In genomic region chr2:220269421-220269820, GRCh38 we compare ENCODE assay signal across 27 cellular contexts.
DNase-seq lines count a peak whose midpoint lies in the region; ATAC-seq and TF ChIP-seq lines count a peak whose summit lies in the region.
"Had no signal": no experiment of that assay in that cellular context is flagged by ENCODE, and none has a peak within 500 bp of the region (broad histone marks: within the 10 kb centered on the region; RNA-seq: fewer than 3 reads in every experiment).

No MANE protein-coding gene starts in this region.

- no peak overlapping the region for H3K4me3 ChIP-seq in HEK293 (ENCODE audit: low read depth, low read length)
- H3K4me3 ChIP-seq in SK-N-MC = peak overlapping the region; percentile 62
- H3K4me3 ChIP-seq in neural progenitor cell = no peak overlapping the region
- H3K4me3 ChIP-seq: esophagus muscularis mucosa, K562, MG63, right atrium auricular region, tibial nerve had no signal

- peaks cover 3% of the 10 kb centered on the region for H3F3A ChIP-seq in neural progenitor cell (ENCODE audit: low read depth)

- no peaks in the 10 kb centered on the region for H3K27me3 ChIP-seq in neural progenitor cell
- H3K27me3 ChIP-seq: esophagus muscularis mucosa, MG63, right atrium auricular region, tibial nerve had no signal

- no peaks in the 10 kb centered on the region for H3K36me3 ChIP-seq in HEK293 (ENCODE audit: control insufficient read depth in 2 of 2, insufficient read depth in 1 of 2, low read length in 2 of 2)
- no peaks in the 10 kb centered on the region; the same call in 1 of the 2 replicates for H3K36me3 ChIP-seq in SK-N-MC (ENCODE audit: insufficient read depth, low read length)
- no peaks in the 10 kb centered on the region for H3K36me3 ChIP-seq in neural progenitor cell
- H3K36me3 ChIP-seq: esophagus muscularis mucosa, MG63, right atrium auricular region, tibial nerve had no signal

- no peak for ATAC-seq in GM21447 (IDR thresholded peaks at IDR 0.05; ENCODE audit: unreplicated experiment)
- ATAC-seq: activated naive CD8-positive, alpha-beta T cell treated with anti-CD3 and anti-CD28 coated beads, Interleukin-2, amount 50 U/mL, for 24 hours; HCT116; K562 had no signal

- peaks cover 2% of the 10 kb centered on the region for H3K9me3 Mint-ChIP-seq in neural progenitor cell
- H3K9me3 Mint-ChIP-seq: activated B cell treated with CpG ODN at 0.5 μM for 24 hours; activated naive CD8-positive, alpha-beta T cell treated with anti-CD3 and anti-CD28 coated beads, Interleukin-2, amount 50 U/mL, for 24 hours; stimulated activated naive CD8-positive, alpha-beta T cell treated with anti-CD3 and anti-CD28 coated beads, Interleukin-15, Interleukin-2, amounts not matched to agents 100 ng/mL and 50 ng/mL, for 24 hours had no signal

- no peaks in the 10 kb centered on the region for H3K36me3 Mint-ChIP-seq in neural progenitor cell
- H3K36me3 Mint-ChIP-seq: brain, naive B cell had no signal

- H4K20me1 ChIP-seq in neural progenitor cell (ENCODE audit: low read depth) = no peaks in the 10 kb centered on the region

- no peak overlapping the region for H2AFZ ChIP-seq in neural progenitor cell (replicated peaks)

- H3K4me1 ChIP-seq in HEK293 (ENCODE audit: control insufficient read depth, insufficient read depth, low read length) = peaks cover 14% of the 10 kb centered on the region
- H3K4me1 ChIP-seq in neural progenitor cell = peaks cover 19% of the 10 kb centered on the region
- H3K4me1 ChIP-seq: esophagus muscularis mucosa, right atrium auricular region, tibial nerve had no signal

- no peak overlapping the region for H3K9ac ChIP-seq in SK-N-MC (ENCODE audit: insufficient read length)
- no peak overlapping the region for H3K9ac ChIP-seq in neural progenitor cell

- H3K79me2 ChIP-seq in neural progenitor cell (ENCODE audit: low read depth) = no peaks in the 10 kb centered on the region

- no peak overlapping the region for H3K4me2 ChIP-seq in neural progenitor cell

- TF ChIP-seq CTCF in HEK293 (tag by site-specific recombination; IDR thresholded peaks at IDR 0.05) = no peak
- no peak for TF ChIP-seq CTCF in neural progenitor cell (IDR thresholded peaks at IDR 0.05)
- TF ChIP-seq CTCF in GM20000 (IDR thresholded peaks at IDR 0.05; ENCODE audit: extremely low read depth, missing control alignments) = no peak

- H3K9me3 ChIP-seq in HEK293 (ENCODE audit: control insufficient read depth, insufficient read depth, low read depth, low read length) = no peaks in the 10 kb centered on the region
- no peaks in the 10 kb centered on the region; the same call in 1 of the 2 replicates for H3K9me3 ChIP-seq in SK-N-MC (ENCODE audit: low read depth, low read length)
- no peaks in the 10 kb centered on the region for H3K9me3 ChIP-seq in neural progenitor cell (ENCODE audit: low read depth)
- H3K9me3 ChIP-seq: esophagus muscularis mucosa, MG63, right atrium auricular region, tibial nerve had no signal

- POLR2A ChIA-PET in HEK293 (lab: Yijun Ruan, JAX) = no interaction called here

- peaks cover 24% of the 10 kb centered on the region for H3K4me1 Mint-ChIP-seq in neural progenitor cell
- H3K4me1 Mint-ChIP-seq: activated B cell treated with CpG ODN at 0.5 μM for 24 hours; activated naive CD8-positive, alpha-beta T cell treated with anti-CD3 and anti-CD28 coated beads, Interleukin-2, amount 50 U/mL, for 24 hours; naive B cell had no signal

- no peak overlapping the region for H3K27ac ChIP-seq in HEK293 (ENCODE audit: extremely low read depth, low read depth, low read length)
- H3K27ac ChIP-seq in SK-N-MC = no peak overlapping the region; the same call in 1 of the 2 replicates
- H3K27ac ChIP-seq in neural progenitor cell = no peak overlapping the region
- H3K27ac ChIP-seq: esophagus muscularis mucosa, right atrium auricular region, tibial nerve had no signal

- CTCF ChIA-PET in HEK293 (lab: Yijun Ruan, JAX) = interaction anchor here (0.5 to 0.9 kb wide), 2 partner anchors 51 to 1557 kb away, joined by 4 read pairs; no protein-coding TSS in a partner anchor

- H3K27ac Mint-ChIP-seq in neural progenitor cell = no peak overlapping the region
- H3K27ac Mint-ChIP-seq: activated B cell treated with CpG ODN at 0.5 μM for 24 hours; activated naive CD8-positive, alpha-beta T cell treated with anti-CD3 and anti-CD28 coated beads, Interleukin-2, amount 50 U/mL, for 24 hours; naive B cell; stimulated activated naive CD8-positive, alpha-beta T cell treated with anti-CD3 and anti-CD28 coated beads, Interleukin-15, Interleukin-2, amounts not matched to agents 100 ng/mL and 50 ng/mL, for 24 hours had no signal

- peaks cover 4% of the 10 kb centered on the region for H3K27me3 Mint-ChIP-seq in neural progenitor cell (ENCODE audit: insufficient read depth, low read depth)
- H3K27me3 Mint-ChIP-seq: activated B cell treated with CpG ODN at 0.5 μM for 24 hours; activated naive CD8-positive, alpha-beta T cell treated with anti-CD3 and anti-CD28 coated beads, Interleukin-2, amount 50 U/mL, for 24 hours; brain; naive B cell; stimulated activated naive CD8-positive, alpha-beta T cell treated with anti-CD3 and anti-CD28 coated beads, Interleukin-15, Interleukin-2, amounts not matched to agents 100 ng/mL and 50 ng/mL, for 24 hours had no signal

- DNase-seq in NCI-H2171 (lab: John Stamatoyannopoulos, UW) = peak; percentile 44
- peak; percentile 92 for DNase-seq in SK-N-MC (ENCODE audit: low read depth, low spot score)
- peak; percentile 58 for DNase-seq in neural progenitor cell (ENCODE audit: low spot score)
- no peak for DNase-seq in DMS153 (lab: John Stamatoyannopoulos, UW)
- DNase-seq in islet precursor cell = no peak
- DNase-seq in GM20000 (ENCODE audit: low spot score) = no peak
- DNase-seq: activated B cell treated with CpG ODN at 0.5 μM for 24 hours; activated CD4-positive, alpha-beta T cell treated with anti-CD3 and anti-CD28 coated beads, Interleukin-2, amount 50 U/mL, for 48 hours; activated CD8-positive, alpha-beta memory T cell treated with anti-CD3 and anti-CD28 coated beads, Interleukin-2, amount 50 U/mL, for 48 hours; activated effector memory CD4-positive, alpha-beta T cell treated with Interleukin-2 at 50 U/mL for 16 hours; activated naive CD8-positive, alpha-beta T cell treated with anti-CD3 and anti-CD28 coated beads, Interleukin-2, amount 50 U/mL, for 24 hours; effector CD4-positive, alpha-beta T cell; hypothalamus; MG63; naive B cell; NCI-H187 treated with DMSO at 0.1 percent for 48 hours; stimulated activated CD4-positive, alpha-beta T cell treated with anti-CD3 and anti-CD28 coated beads, Interleukin-4, amount 100 ng/mL, for 24 hours; T-helper 9 cell had no signal

- H3K4me3 Mint-ChIP-seq in neural progenitor cell = no peak overlapping the region
- H3K4me3 Mint-ChIP-seq: activated B cell treated with CpG ODN at 0.5 μM for 24 hours; activated naive CD8-positive, alpha-beta T cell treated with anti-CD3 and anti-CD28 coated beads, Interleukin-2, amount 50 U/mL, for 24 hours; brain; naive B cell; stimulated activated naive CD8-positive, alpha-beta T cell treated with anti-CD3 and anti-CD28 coated beads, Interleukin-15, Interleukin-2, amounts not matched to agents 100 ng/mL and 50 ng/mL, for 24 hours had no signal

TF ChIP-seq in HEK293, 187 proteins besides CTCF, POLR2A, EP300 and RAD21 (continues in another document):
- peak; percentile 51; the same call in 1 of the 2 replicates for TF ChIP-seq TRIM28 (IDR thresholded peaks at IDR 0.05; ENCODE audit: borderline replicate concordance, low read length)
- peak; percentile 41; the same call in 1 of the 2 replicates for TF ChIP-seq ZIC2 (tag by site-specific recombination; IDR thresholded peaks at IDR 0.05)
- TF ChIP-seq PRDM6 (tag by site-specific recombination; IDR thresholded peaks at IDR 0.05) = 0 out of 2 replicates have a peak, but pooled peaks have one; percentile 27
- 0 out of 2 replicates have a peak, but pooled peaks have one; percentile 17 for TF ChIP-seq FEZF1 (tag by site-specific recombination; IDR thresholded peaks at IDR 0.05)
- peak; percentile 47; the same call in 1 of the 2 replicates for TF ChIP-seq OSR2 (tag by site-specific recombination; IDR thresholded peaks at IDR 0.05)
- TF ChIP-seq SP3 (tag by site-specific recombination; IDR thresholded peaks at IDR 0.05) = no peak
- peak; percentile 21; the same call in 1 of the 2 replicates for TF ChIP-seq TCF7L2 (IDR thresholded peaks at IDR 0.05; ENCODE audit: borderline replicate concordance, low read depth, low read length)

Comparison
In these comparisons a context has a peak if more than half of its experiments do, and no peak if none do; other contexts are left out.
1. DNase-seq: peak in NCI-H2171 (single experiment), SK-N-MC (single experiment) and neural progenitor cell (single experiment); none in DMS153 (single experiment), islet precursor cell (single experiment) and GM20000 (single experiment).